In the genomic region with DNA sequence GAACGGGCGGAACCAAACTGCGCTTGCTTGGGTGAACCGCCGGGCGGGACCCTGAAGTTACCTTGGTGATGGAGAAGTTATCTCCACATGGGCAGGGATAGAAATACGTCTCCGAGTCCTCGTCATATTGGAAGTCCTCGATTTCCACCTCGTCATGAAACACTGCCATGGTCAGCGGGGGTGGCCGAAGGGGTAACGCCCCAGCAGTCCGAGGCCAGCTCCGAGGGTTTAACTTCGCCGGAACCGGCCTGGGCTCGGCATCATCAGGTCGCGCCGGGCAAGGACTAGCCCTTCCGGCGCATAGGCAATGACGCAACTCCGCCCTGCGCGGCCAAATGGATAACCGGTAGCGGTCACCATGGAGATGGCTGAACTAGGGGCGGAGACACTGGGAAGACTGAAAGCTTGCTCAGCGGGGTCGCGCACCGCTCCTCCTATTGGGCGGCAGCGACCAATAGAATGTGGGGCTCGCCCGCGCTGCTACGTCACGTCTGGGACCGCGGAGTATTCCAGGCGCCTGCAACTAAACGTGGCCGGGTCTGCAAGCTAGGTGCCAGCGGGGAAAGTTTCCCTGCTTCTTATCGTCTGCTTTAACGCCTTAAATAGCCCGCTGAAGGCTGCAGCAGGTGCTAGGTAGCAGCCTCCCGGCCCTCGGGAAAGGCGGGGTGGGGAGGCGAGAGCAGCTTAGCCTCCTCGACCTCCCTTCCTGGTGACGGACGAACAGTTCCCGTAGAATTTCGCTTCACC, we compare ENCODE assay signal across 1 cellular context.
TF ChIP-seq lines count a peak whose summit lies in the region.

A gene (minus strand): TSS at position 236 of the 747 bp plus-strand sequence. CDS start 67 bp downstream, at position 169.
A gene with protein sequence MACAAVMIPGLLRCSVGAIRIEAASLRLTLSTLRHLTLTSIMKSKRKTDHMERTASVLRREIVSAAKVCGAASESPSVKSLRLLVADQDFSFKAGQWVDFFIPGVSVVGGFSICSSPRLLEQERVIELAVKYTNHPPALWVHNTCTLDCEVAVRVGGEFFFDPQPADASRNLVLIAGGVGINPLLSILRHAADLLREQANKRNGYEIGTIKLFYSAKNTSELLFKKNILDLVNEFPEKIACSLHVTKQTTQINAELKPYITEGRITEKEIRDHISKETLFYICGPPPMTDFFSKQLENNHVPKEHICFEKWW (plus strand): TSS at position 505 of the 747 bp plus-strand sequence. CDS start 5,741 bp downstream, outside the sequence.

TF ChIP-seq in GM12878, 131 proteins besides CTCF, POLR2A, EP300 and RAD21 (continued from another document and continues in another):
- TF ChIP-seq, protein P1, sequence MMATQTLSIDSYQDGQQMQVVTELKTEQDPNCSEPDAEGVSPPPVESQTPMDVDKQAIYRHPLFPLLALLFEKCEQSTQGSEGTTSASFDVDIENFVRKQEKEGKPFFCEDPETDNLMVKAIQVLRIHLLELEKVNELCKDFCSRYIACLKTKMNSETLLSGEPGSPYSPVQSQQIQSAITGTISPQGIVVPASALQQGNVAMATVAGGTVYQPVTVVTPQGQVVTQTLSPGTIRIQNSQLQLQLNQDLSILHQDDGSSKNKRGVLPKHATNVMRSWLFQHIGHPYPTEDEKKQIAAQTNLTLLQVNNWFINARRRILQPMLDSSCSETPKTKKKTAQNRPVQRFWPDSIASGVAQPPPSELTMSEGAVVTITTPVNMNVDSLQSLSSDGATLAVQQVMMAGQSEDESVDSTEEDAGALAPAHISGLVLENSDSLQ (IDR thresholded peaks at IDR 0.05): peak; percentile 85
- no peak for TF ChIP-seq CBFB (IDR thresholded peaks at IDR 0.05; ENCODE audit: low read depth)
- TF ChIP-seq, protein P2, sequence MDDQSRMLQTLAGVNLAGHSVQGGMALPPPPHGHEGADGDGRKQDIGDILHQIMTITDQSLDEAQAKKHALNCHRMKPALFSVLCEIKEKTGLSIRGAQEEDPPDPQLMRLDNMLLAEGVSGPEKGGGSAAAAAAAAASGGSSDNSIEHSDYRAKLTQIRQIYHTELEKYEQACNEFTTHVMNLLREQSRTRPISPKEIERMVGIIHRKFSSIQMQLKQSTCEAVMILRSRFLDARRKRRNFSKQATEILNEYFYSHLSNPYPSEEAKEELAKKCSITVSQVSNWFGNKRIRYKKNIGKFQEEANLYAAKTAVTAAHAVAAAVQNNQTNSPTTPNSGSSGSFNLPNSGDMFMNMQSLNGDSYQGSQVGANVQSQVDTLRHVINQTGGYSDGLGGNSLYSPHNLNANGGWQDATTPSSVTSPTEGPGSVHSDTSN (IDR thresholded peaks at IDR 0.05; ENCODE audit: insufficient replicate concordance, low read depth, low read length): no peak
- TF ChIP-seq, protein P3, sequence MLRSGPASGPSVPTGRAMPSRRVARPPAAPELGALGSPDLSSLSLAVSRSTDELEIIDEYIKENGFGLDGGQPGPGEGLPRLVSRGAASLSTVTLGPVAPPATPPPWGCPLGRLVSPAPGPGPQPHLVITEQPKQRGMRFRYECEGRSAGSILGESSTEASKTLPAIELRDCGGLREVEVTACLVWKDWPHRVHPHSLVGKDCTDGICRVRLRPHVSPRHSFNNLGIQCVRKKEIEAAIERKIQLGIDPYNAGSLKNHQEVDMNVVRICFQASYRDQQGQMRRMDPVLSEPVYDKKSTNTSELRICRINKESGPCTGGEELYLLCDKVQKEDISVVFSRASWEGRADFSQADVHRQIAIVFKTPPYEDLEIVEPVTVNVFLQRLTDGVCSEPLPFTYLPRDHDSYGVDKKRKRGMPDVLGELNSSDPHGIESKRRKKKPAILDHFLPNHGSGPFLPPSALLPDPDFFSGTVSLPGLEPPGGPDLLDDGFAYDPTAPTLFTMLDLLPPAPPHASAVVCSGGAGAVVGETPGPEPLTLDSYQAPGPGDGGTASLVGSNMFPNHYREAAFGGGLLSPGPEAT (IDR thresholded peaks at IDR 0.05; ENCODE audit: low read depth): peak; percentile 88
- peak; percentile 58; the same call in 1 of the 2 replicates for TF ChIP-seq ASH2L (IDR thresholded peaks at IDR 0.05; ENCODE audit: borderline replicate concordance, low read depth)
- TF ChIP-seq, protein P4, sequence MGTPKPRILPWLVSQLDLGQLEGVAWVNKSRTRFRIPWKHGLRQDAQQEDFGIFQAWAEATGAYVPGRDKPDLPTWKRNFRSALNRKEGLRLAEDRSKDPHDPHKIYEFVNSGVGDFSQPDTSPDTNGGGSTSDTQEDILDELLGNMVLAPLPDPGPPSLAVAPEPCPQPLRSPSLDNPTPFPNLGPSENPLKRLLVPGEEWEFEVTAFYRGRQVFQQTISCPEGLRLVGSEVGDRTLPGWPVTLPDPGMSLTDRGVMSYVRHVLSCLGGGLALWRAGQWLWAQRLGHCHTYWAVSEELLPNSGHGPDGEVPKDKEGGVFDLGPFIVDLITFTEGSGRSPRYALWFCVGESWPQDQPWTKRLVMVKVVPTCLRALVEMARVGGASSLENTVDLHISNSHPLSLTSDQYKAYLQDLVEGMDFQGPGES (IDR thresholded peaks at IDR 0.05): peak; percentile 62; the same call in 1 of the 2 replicates
- TF ChIP-seq CEBPB (IDR thresholded peaks at IDR 0.05; ENCODE audit: borderline replicate concordance in 1 of 2, low read depth in 2 of 2, low read length in 2 of 2): no peak
- 0 out of 2 replicates have a peak, but pooled peaks have one; percentile 48 for TF ChIP-seq SREBF1 (IDR thresholded peaks at IDR 0.05; ENCODE audit: low read length)
- peak in 1 of 2 experiments; percentile 26; a peak in 3 of 4 replicates for TF ChIP-seq BHLHE40 (IDR thresholded peaks at IDR 0.05; ENCODE audit: borderline replicate concordance in 1 of 2, low read depth in 2 of 2, low read length in 1 of 2)
- no peak for TF ChIP-seq STAT3 (IDR thresholded peaks at IDR 0.05; ENCODE audit: low read depth, low read length)
- TF ChIP-seq, protein P5, sequence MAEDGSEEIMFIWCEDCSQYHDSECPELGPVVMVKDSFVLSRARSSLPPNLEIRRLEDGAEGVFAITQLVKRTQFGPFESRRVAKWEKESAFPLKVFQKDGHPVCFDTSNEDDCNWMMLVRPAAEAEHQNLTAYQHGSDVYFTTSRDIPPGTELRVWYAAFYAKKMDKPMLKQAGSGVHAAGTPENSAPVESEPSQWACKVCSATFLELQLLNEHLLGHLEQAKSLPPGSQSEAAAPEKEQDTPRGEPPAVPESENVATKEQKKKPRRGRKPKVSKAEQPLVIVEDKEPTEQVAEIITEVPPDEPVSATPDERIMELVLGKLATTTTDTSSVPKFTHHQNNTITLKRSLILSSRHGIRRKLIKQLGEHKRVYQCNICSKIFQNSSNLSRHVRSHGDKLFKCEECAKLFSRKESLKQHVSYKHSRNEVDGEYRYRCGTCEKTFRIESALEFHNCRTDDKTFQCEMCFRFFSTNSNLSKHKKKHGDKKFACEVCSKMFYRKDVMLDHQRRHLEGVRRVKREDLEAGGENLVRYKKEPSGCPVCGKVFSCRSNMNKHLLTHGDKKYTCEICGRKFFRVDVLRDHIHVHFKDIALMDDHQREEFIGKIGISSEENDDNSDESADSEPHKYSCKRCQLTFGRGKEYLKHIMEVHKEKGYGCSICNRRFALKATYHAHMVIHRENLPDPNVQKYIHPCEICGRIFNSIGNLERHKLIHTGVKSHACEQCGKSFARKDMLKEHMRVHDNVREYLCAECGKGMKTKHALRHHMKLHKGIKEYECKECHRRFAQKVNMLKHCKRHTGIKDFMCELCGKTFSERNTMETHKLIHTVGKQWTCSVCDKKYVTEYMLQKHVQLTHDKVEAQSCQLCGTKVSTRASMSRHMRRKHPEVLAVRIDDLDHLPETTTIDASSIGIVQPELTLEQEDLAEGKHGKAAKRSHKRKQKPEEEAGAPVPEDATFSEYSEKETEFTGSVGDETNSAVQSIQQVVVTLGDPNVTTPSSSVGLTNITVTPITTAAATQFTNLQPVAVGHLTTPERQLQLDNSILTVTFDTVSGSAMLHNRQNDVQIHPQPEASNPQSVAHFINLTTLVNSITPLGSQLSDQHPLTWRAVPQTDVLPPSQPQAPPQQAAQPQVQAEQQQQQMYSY (CRISPR knock-in tag; IDR thresholded peaks at IDR 0.05): no peak
- TF ChIP-seq SMC3 (IDR thresholded peaks at IDR 0.05; ENCODE audit: borderline replicate concordance, low read length): no peak
- TF ChIP-seq ZZZ3 (IDR thresholded peaks at IDR 0.05; ENCODE audit: control insufficient read depth, insufficient read length, low read depth): no peak
- peak; percentile 89 for TF ChIP-seq KLF5 (IDR thresholded peaks at IDR 0.05; ENCODE audit: partially characterized antibody)
- no peak for TF ChIP-seq PML (IDR thresholded peaks at IDR 0.05; ENCODE audit: low read length)
- TF ChIP-seq, protein P6, sequence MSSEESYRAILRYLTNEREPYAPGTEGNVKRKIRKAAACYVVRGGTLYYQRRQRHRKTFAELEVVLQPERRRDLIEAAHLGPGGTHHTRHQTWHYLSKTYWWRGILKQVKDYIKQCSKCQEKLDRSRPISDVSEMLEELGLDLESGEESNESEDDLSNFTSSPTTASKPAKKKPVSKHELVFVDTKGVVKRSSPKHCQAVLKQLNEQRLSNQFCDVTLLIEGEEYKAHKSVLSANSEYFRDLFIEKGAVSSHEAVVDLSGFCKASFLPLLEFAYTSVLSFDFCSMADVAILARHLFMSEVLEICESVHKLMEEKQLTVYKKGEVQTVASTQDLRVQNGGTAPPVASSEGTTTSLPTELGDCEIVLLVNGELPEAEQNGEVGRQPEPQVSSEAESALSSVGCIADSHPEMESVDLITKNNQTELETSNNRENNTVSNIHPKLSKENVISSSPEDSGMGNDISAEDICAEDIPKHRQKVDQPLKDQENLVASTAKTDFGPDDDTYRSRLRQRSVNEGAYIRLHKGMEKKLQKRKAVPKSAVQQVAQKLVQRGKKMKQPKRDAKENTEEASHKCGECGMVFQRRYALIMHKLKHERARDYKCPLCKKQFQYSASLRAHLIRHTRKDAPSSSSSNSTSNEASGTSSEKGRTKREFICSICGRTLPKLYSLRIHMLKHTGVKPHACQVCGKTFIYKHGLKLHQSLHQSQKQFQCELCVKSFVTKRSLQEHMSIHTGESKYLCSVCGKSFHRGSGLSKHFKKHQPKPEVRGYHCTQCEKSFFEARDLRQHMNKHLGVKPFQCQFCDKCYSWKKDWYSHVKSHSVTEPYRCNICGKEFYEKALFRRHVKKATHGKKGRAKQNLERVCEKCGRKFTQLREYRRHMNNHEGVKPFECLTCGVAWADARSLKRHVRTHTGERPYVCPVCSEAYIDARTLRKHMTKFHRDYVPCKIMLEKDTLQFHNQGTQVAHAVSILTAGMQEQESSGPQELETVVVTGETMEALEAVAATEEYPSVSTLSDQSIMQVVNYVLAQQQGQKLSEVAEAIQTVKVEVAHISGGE (CRISPR knock-in tag; IDR thresholded peaks at IDR 0.05): peak; percentile 69
- no peak for TF ChIP-seq MEF2B (IDR thresholded peaks at IDR 0.05; ENCODE audit: partially characterized antibody, poor library complexity, severe bottlenecking)
- TF ChIP-seq, protein P7, sequence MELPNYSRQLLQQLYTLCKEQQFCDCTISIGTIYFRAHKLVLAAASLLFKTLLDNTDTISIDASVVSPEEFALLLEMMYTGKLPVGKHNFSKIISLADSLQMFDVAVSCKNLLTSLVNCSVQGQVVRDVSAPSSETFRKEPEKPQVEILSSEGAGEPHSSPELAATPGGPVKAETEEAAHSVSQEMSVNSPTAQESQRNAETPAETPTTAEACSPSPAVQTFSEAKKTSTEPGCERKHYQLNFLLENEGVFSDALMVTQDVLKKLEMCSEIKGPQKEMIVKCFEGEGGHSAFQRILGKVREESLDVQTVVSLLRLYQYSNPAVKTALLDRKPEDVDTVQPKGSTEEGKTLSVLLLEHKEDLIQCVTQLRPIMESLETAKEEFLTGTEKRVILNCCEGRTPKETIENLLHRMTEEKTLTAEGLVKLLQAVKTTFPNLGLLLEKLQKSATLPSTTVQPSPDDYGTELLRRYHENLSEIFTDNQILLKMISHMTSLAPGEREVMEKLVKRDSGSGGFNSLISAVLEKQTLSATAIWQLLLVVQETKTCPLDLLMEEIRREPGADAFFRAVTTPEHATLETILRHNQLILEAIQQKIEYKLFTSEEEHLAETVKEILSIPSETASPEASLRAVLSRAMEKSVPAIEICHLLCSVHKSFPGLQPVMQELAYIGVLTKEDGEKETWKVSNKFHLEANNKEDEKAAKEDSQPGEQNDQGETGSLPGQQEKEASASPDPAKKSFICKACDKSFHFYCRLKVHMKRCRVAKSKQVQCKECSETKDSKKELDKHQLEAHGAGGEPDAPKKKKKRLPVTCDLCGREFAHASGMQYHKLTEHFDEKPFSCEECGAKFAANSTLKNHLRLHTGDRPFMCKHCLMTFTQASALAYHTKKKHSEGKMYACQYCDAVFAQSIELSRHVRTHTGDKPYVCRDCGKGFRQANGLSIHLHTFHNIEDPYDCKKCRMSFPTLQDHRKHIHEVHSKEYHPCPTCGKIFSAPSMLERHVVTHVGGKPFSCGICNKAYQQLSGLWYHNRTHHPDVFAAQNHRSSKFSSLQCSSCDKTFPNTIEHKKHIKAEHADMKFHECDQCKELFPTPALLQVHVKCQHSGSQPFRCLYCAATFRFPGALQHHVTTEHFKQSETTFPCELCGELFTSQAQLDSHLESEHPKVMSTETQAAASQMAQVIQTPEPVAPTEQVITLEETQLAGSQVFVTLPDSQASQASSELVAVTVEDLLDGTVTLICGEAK (IDR thresholded peaks at IDR 0.05; ENCODE audit: borderline replicate concordance): peak; percentile 97
- TF ChIP-seq, protein P8, sequence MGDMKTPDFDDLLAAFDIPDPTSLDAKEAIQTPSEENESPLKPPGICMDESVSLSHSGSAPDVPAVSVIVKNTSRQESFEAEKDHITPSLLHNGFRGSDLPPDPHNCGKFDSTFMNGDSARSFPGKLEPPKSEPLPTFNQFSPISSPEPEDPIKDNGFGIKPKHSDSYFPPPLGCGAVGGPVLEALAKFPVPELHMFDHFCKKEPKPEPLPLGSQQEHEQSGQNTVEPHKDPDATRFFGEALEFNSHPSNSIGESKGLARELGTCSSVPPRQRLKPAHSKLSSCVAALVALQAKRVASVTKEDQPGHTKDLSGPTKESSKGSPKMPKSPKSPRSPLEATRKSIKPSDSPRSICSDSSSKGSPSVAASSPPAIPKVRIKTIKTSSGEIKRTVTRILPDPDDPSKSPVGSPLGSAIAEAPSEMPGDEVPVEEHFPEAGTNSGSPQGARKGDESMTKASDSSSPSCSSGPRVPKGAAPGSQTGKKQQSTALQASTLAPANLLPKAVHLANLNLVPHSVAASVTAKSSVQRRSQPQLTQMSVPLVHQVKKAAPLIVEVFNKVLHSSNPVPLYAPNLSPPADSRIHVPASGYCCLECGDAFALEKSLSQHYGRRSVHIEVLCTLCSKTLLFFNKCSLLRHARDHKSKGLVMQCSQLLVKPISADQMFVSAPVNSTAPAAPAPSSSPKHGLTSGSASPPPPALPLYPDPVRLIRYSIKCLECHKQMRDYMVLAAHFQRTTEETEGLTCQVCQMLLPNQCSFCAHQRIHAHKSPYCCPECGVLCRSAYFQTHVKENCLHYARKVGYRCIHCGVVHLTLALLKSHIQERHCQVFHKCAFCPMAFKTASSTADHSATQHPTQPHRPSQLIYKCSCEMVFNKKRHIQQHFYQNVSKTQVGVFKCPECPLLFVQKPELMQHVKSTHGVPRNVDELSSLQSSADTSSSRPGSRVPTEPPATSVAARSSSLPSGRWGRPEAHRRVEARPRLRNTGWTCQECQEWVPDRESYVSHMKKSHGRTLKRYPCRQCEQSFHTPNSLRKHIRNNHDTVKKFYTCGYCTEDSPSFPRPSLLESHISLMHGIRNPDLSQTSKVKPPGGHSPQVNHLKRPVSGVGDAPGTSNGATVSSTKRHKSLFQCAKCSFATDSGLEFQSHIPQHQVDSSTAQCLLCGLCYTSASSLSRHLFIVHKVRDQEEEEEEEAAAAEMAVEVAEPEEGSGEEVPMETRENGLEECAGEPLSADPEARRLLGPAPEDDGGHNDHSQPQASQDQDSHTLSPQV (IDR thresholded peaks at IDR 0.05): no peak
- TF ChIP-seq SRF (IDR thresholded peaks at IDR 0.05; ENCODE audit: low read depth in 2 of 2, low read length in 2 of 2): peak; percentile 82 to 94
- 0 out of 2 replicates have a peak, but pooled peaks have one; percentile 48 for TF ChIP-seq POLR2AphosphoS2 (IDR thresholded peaks at IDR 0.05; ENCODE audit: low read depth, low read length)
- no peak for TF ChIP-seq ZSCAN29 (IDR thresholded peaks at IDR 0.05)
- TF ChIP-seq NFYA (IDR thresholded peaks at IDR 0.05; ENCODE audit: borderline replicate concordance, low read depth, low read length): no peak
- peak; percentile 60; the same call in 1 of the 2 replicates for TF ChIP-seq JUND (IDR thresholded peaks at IDR 0.05; ENCODE audit: low read depth, low read length)
- TF ChIP-seq MYB (IDR thresholded peaks at IDR 0.05; ENCODE audit: borderline replicate concordance, low read depth, low read length): no peak
- no peak for TF ChIP-seq ZNF274 (IDR thresholded peaks at IDR 0.05; ENCODE audit: insufficient read depth, insufficient read length)
